8 cellular contexts compared by ENCODE assay signal in genomic region chr20:3160418-3160817, GRCh38. TPM values are rescaled to one million over a fixed set of nuclear protein-coding genes. Genes with fewer than 3 reads are reported as not detected.
A peak's percentile ranks its signal among the peaks of the same experiment; 100 is the strongest.
DNase-seq lines count a peak whose midpoint lies in the region; ATAC-seq and TF ChIP-seq lines count a peak whose summit lies in the region.

No MANE protein-coding gene starts in this region.

- H3K4me3 ChIP-seq in Peyer's patch (peak overlapping the region in 3 of 4 donors; percentile 66 to 95 (median 91)), epithelial cell of esophagus (ENCODE audit: low read length) (peak overlapping the region; percentile 90), spleen (peak overlapping the region in 6 of 8 donors; percentile 72 to 97 (median 88))

- no peaks in the 10 kb centered on the region for H3K27me3 Mint-ChIP-seq in activated CD8-positive, alpha-beta memory T cell treated with anti-CD3 and anti-CD28 coated beads, Interleukin-2, amount 10 ng/mL, durations not matched to agents 7 days and 5 days
- peaks cover 6 to 13% of the 10 kb centered on the region in 2 donors for H3K27me3 Mint-ChIP-seq in stimulated activated naive B cell treated with anti-CD40 and anti-IgM and Interleukin-4, amounts not matched to agents 10 μg/mL and 1 μg/mL and 100 μg/mL, for 72 hours

- H3K27ac Mint-ChIP-seq in activated CD8-positive, alpha-beta memory T cell treated with anti-CD3 and anti-CD28 coated beads, Interleukin-2, amount 10 ng/mL, durations not matched to agents 7 days and 5 days: peak overlapping the region; percentile 4
- H3K27ac Mint-ChIP-seq in stimulated activated naive B cell treated with anti-CD40 and anti-IgM and Interleukin-4, amounts not matched to agents 10 μg/mL and 1 μg/mL and 100 μg/mL, for 72 hours: no peak overlapping the region

- no peak for TF ChIP-seq CTCF in Peyer's patch (IDR thresholded peaks at IDR 0.05)
- TF ChIP-seq CTCF in epithelial cell of esophagus (IDR thresholded peaks at IDR 0.05; ENCODE audit: insufficient read depth, low read depth, low read length, missing control alignments): no peak
- TF ChIP-seq CTCF in spleen (IDR thresholded peaks at IDR 0.05 in 8 of 11, conservative IDR thresholded peaks at IDR 0.05 in 3 of 11): no peak

- peak overlapping the region in 2 of 4 donors; percentile 86 to 90 for H3K27ac ChIP-seq in Peyer's patch
- H3K27ac ChIP-seq in spleen: peak overlapping the region in 4 of 8 donors; percentile 74 to 92 (median 92)

- CTCF ChIA-PET in activated CD8-positive, alpha-beta memory T cell treated with anti-CD3 and anti-CD28 coated beads, Interleukin-2, amount 10 ng/mL, durations not matched to agents 7 days and 5 days (lab: Charles Lee): interaction anchor here (0.6 to 0.8 kb wide), 3 partner anchors 28 to 1693 kb away, joined by 3 read pairs; no protein-coding TSS in a partner anchor

- peaks cover 20% of the 10 kb centered on the region for H3K36me3 Mint-ChIP-seq in activated CD8-positive, alpha-beta memory T cell treated with anti-CD3 and anti-CD28 coated beads, Interleukin-2, amount 10 ng/mL, durations not matched to agents 7 days and 5 days
- peaks cover 4 to 8% of the 10 kb centered on the region in 2 donors for H3K36me3 Mint-ChIP-seq in stimulated activated naive B cell treated with anti-CD40 and anti-IgM and Interleukin-4, amounts not matched to agents 10 μg/mL and 1 μg/mL and 100 μg/mL, for 72 hours

- intact Hi-C loops in spleen (cut with DNase I; ENCODE audit: low total_unique reads): no loop called here

- DNase-seq in activated CD8-positive, alpha-beta memory T cell treated with anti-CD3 and anti-CD28 coated beads, Interleukin-2, amount 10 ng/mL, durations not matched to agents 7 days and 5 days: no peak
- no peak for DNase-seq in activated CD8-positive, alpha-beta memory T cell treated with anti-CD3 and anti-CD28 coated beads, Interleukin-2, amount 50 U/mL, for 4 hours
- DNase-seq in Peyer's patch (no peak), epithelial cell of esophagus (ENCODE audit: low read depth) (no peak), spleen (no peak), glomerular visceral epithelial cell (ENCODE audit: extremely low spot score) (no peak)
- DNase-seq in stimulated activated naive B cell treated with anti-CD40 and anti-IgM and Interleukin-4, amounts not matched to agents 10 μg/mL and 1 μg/mL and 100 μg/mL, for 72 hours: no peak

- peaks cover 38% of the 10 kb centered on the region for H3K4me1 Mint-ChIP-seq in activated CD8-positive, alpha-beta memory T cell treated with anti-CD3 and anti-CD28 coated beads, Interleukin-2, amount 10 ng/mL, durations not matched to agents 7 days and 5 days
- H3K4me1 Mint-ChIP-seq in stimulated activated naive B cell treated with anti-CD40 and anti-IgM and Interleukin-4, amounts not matched to agents 10 μg/mL and 1 μg/mL and 100 μg/mL, for 72 hours: peaks cover 28 to 36% of the 10 kb centered on the region in 2 donors

- H3K9me3 ChIP-seq in Peyer's patch: no peaks in the 10 kb centered on the region
- H3K9me3 ChIP-seq in spleen: no peaks in the 10 kb centered on the region

- WGBS in spleen, 5 donors: 87 to 93% (median 91%) methylated on average over 6 of the region's 6 CpGs

- peaks cover 0 to 32% (median 19%) of the 10 kb centered on the region in 4 donors for H3K4me1 ChIP-seq in Peyer's patch
- H3K4me1 ChIP-seq in spleen: peaks cover 21 to 53% (median 45%) of the 10 kb centered on the region in 6 donors

- H3K4me3 Mint-ChIP-seq in activated CD8-positive, alpha-beta memory T cell treated with anti-CD3 and anti-CD28 coated beads, Interleukin-2, amount 10 ng/mL, durations not matched to agents 7 days and 5 days: no peak overlapping the region
- H3K4me3 Mint-ChIP-seq in stimulated activated naive B cell treated with anti-CD40 and anti-IgM and Interleukin-4, amounts not matched to agents 10 μg/mL and 1 μg/mL and 100 μg/mL, for 72 hours: no peak overlapping the region

- peaks cover 0 to 2% (median 0%) of the 10 kb centered on the region in 3 donors for H3K36me3 ChIP-seq in Peyer's patch
- peaks cover 0 to 9% (median 0%) of the 10 kb centered on the region in 6 donors for H3K36me3 ChIP-seq in spleen

- H3K27me3 ChIP-seq in Peyer's patch: no peaks in the 10 kb centered on the region
- H3K27me3 ChIP-seq in spleen (replicated peaks in 1 of 7): peaks cover 0 to 11% (median 0%) of the 10 kb centered on the region in 7 donors

- ATAC-seq in activated CD8-positive, alpha-beta memory T cell treated with anti-CD3 and anti-CD28 coated beads, Interleukin-2, amount 10 ng/mL, durations not matched to agents 7 days and 5 days: no peak
- no peak for ATAC-seq in GM19463 (IDR thresholded peaks at IDR 0.05; ENCODE audit: unreplicated experiment)
- no peak for ATAC-seq in stimulated activated naive B cell treated with anti-CD40 and anti-IgM and Interleukin-4, amounts not matched to agents 10 μg/mL and 1 μg/mL and 100 μg/mL, for 72 hours (replicated peaks)

- no peaks in the 10 kb centered on the region for H3K9me3 Mint-ChIP-seq in activated CD8-positive, alpha-beta memory T cell treated with anti-CD3 and anti-CD28 coated beads, Interleukin-2, amount 10 ng/mL, durations not matched to agents 7 days and 5 days (ENCODE audit: low read depth)
- no peaks in the 10 kb centered on the region for H3K9me3 Mint-ChIP-seq in stimulated activated naive B cell treated with anti-CD40 and anti-IgM and Interleukin-4, amounts not matched to agents 10 μg/mL and 1 μg/mL and 100 μg/mL, for 72 hours

- TF ChIP-seq POLR2A in Peyer's patch (IDR thresholded peaks at IDR 0.05): no peak
- no peak for TF ChIP-seq POLR2A in spleen (IDR thresholded peaks at IDR 0.05)

RNA-seq across cellular contexts. Expression of gene FASTKD5, which starts 0.8 kb away (rescaled TPM):
- 10 to 100 TPM; 17.0 to 23.6 TPM for total RNA-seq in activated CD8-positive, alpha-beta memory T cell treated with anti-CD3 and anti-CD28 coated beads, Interleukin-2, amount 10 ng/mL, durations not matched to agents 7 days and 5 days
- 10 to 100 TPM; 19.0 to 24.3 (median 24.2) TPM for total RNA-seq in Peyer's patch
- total RNA-seq in spleen: 10 to 100 TPM; 17.0 to 22.6 (median 18.5) TPM
- 10 to 100 TPM in 1 of 3 donors, 1 to 10 TPM in 2; 8.4 to 11.1 (median 9.0) TPM for polyA plus RNA-seq in spleen

RNA-seq across cellular contexts. Expression of gene UBOX5, which starts 0.8 kb away (rescaled TPM):
- 1 to 10 TPM; 7.6 to 8.2 TPM for total RNA-seq in activated CD8-positive, alpha-beta memory T cell treated with anti-CD3 and anti-CD28 coated beads, Interleukin-2, amount 10 ng/mL, durations not matched to agents 7 days and 5 days
- 10 to 100 TPM in 1 of 4 donors, 1 to 10 TPM in 3; 5.0 to 17.7 (median 7.1) TPM for total RNA-seq in Peyer's patch
- total RNA-seq in spleen: 1 to 10 TPM; 5.9 to 8.1 (median 7.3) TPM
- 1 to 10 TPM; 2.4 to 4.0 (median 2.9) TPM for polyA plus RNA-seq in spleen

RNA-seq across cellular contexts. Expression of gene LZTS3, which starts 12.9 kb away (rescaled TPM):
- under 1 TPM; 0.41 to 0.70 TPM for total RNA-seq in activated CD8-positive, alpha-beta memory T cell treated with anti-CD3 and anti-CD28 coated beads, Interleukin-2, amount 10 ng/mL, durations not matched to agents 7 days and 5 days
- 10 to 100 TPM; 24.3 to 38.4 (median 33.8) TPM for total RNA-seq in Peyer's patch
- total RNA-seq in spleen: 1 to 10 TPM; 1.4 to 5.5 (median 2.3) TPM
- polyA plus RNA-seq in spleen: 1 to 10 TPM in 1 of 3 donors, under 1 TPM in 2; 0.64 to 1.6 (median 0.96) TPM

RNA-seq across cellular contexts. Expression of gene DDRGK1, which starts 44.1 kb away (rescaled TPM):
- 10 to 100 TPM; 63.6 to 63.7 TPM for total RNA-seq in activated CD8-positive, alpha-beta memory T cell treated with anti-CD3 and anti-CD28 coated beads, Interleukin-2, amount 10 ng/mL, durations not matched to agents 7 days and 5 days
- total RNA-seq in Peyer's patch (100 to 1,000 TPM in 2 of 4 donors, 10 to 100 TPM in 2; 72.9 to 111 (median 92.5) TPM), spleen (10 to 100 TPM; 38.2 to 53.7 (median 48.2) TPM)
- 10 to 100 TPM; 25.6 to 37.3 (median 28.1) TPM for polyA plus RNA-seq in spleen

RNA-seq across cellular contexts. Expression of gene ITPA, which starts 48.9 kb away (rescaled TPM):
- 10 to 100 TPM; 51.9 to 71.7 TPM for total RNA-seq in activated CD8-positive, alpha-beta memory T cell treated with anti-CD3 and anti-CD28 coated beads, Interleukin-2, amount 10 ng/mL, durations not matched to agents 7 days and 5 days
- 10 to 100 TPM; 35.7 to 76.7 (median 51.8) TPM for total RNA-seq in Peyer's patch
- total RNA-seq in spleen: 10 to 100 TPM; 26.1 to 54.8 (median 38.1) TPM
- polyA plus RNA-seq in spleen: 100 to 1,000 TPM; 111 to 173 (median 165) TPM
